8 cellular contexts compared by ENCODE assay signal in genomic region chr7:75994388-75995051, GRCh38. TPM values are rescaled to one million over a fixed set of nuclear protein-coding genes. Genes with fewer than 3 reads are reported as not detected.
DNase-seq lines count a peak whose midpoint lies in the region; ATAC-seq, FAIRE-seq and TF ChIP-seq lines count a peak whose summit lies in the region.

Gene TMEM120A, minus strand, starts transcription at chr7:75994595. Its CDS starts 25 bp downstream, at chr7:75994570.

- peak; percentile 100 for DNase-seq in GM12891 (ENCODE audit: insufficient read length, low spot score)
- peak; percentile 85 for DNase-seq in NCI-H1436 (lab: John Stamatoyannopoulos, UW)
- peak; percentile 91 for DNase-seq in SW480 (ENCODE audit: low spot score)
- DNase-seq in activated naive CD8-positive, alpha-beta T cell treated with anti-CD3 and anti-CD28 coated beads, Interleukin-2, amount 50 U/mL, for 24 hours = peak; percentile 96
- peak; percentile 96 to 97 for DNase-seq in cardiac muscle cell (ENCODE audit: low read depth in 1 of 2, low spot score in 1 of 2)
- DNase-seq in trophoblast cell = peak; percentile 95 to 96
- peak; percentile 96 to 98 for DNase-seq in tibial nerve (ENCODE audit: low spot score in 2 of 2)

- H3K36me3 ChIP-seq in cardiac muscle cell (no peaks in the 10 kb centered on the region), trophoblast cell (ENCODE audit: control insufficient read depth in 1 of 2, insufficient read depth in 2 of 2, low read length in 2 of 2) (peaks cover 8 to 13% of the 10 kb centered on the region in 2 experiments), tibial nerve (peaks cover 0 to 39% (median 0%) of the 10 kb centered on the region in 3 donors)

- peak within 1 kb of the TSS; percentile 69 for H2BK5ac ChIP-seq in trophoblast cell (ENCODE audit: low read depth, low read length, poor library complexity)

- H3K79me2 ChIP-seq in trophoblast cell (ENCODE audit: control insufficient read depth, insufficient read depth, low read length, poor library complexity) = peaks cover 3% of the 10 kb centered on the region

- H3K4me3 Mint-ChIP-seq in activated naive CD8-positive, alpha-beta T cell treated with anti-CD3 and anti-CD28 coated beads, Interleukin-2, amount 50 U/mL, for 24 hours = peak within 1 kb of the TSS; percentile 74

- H3K9ac ChIP-seq in trophoblast cell (ENCODE audit: low read length) = peak within 1 kb of the TSS; percentile 72

- WGBS in trophoblast cell (ENCODE audit: extremely low coverage, insufficient coverage, insufficient read length) = no CpG with 5 or more reads among the region's 51 CpGs
- 1 to 7% methylated on average over 5 to 36 of the region's 51 CpGs for WGBS in tibial nerve, 2 donors

- H3K4ac ChIP-seq in trophoblast cell (ENCODE audit: low read depth, low read length) = peak within 1 kb of the TSS; percentile 35

- H3K4me2 ChIP-seq in trophoblast cell (ENCODE audit: low read length) = peak within 1 kb of the TSS; percentile 99

- H3K27me3 ChIP-seq in cardiac muscle cell = no peaks in the 10 kb centered on the region
- H3K27me3 ChIP-seq in trophoblast cell (ENCODE audit: insufficient read depth, low read length) = no peaks in the 10 kb centered on the region
- no peaks in the 10 kb centered on the region for H3K27me3 ChIP-seq in tibial nerve

- peak within 1 kb of the TSS; percentile 70 for H3K27ac ChIP-seq in cardiac muscle cell
- H3K27ac ChIP-seq in trophoblast cell (ENCODE audit: low read depth, low read length) = peak within 1 kb of the TSS; percentile 72
- peak within 1 kb of the TSS; percentile 91 to 99 (median 96) for H3K27ac ChIP-seq in tibial nerve

- TF ChIP-seq CTCF in cardiac muscle cell (IDR thresholded peaks at IDR 0.05; ENCODE audit: low read depth, low read length) (peak; percentile 16), tibial nerve (IDR thresholded peaks at IDR 0.05) (peak in 4 of 5 experiments; percentile 17 to 58 (median 27))

- H3K36me3 Mint-ChIP-seq in activated naive CD8-positive, alpha-beta T cell treated with anti-CD3 and anti-CD28 coated beads, Interleukin-2, amount 50 U/mL, for 24 hours (ENCODE audit: low read depth) = peaks cover 11% of the 10 kb centered on the region

- TF ChIP-seq POLR2A in GM12891 (IDR thresholded peaks at IDR 0.05; ENCODE audit: low read depth, low read length) (peak; percentile 65; the same call in 1 of the 2 replicates), tibial nerve (IDR thresholded peaks at IDR 0.05) (peak; percentile 33 to 87)

- H4K8ac ChIP-seq in trophoblast cell (ENCODE audit: low read depth, low read length) = peak within 1 kb of the TSS; percentile 82

- H3K14ac ChIP-seq in trophoblast cell (ENCODE audit: low read length) = peak within 1 kb of the TSS; percentile 80

- peak within 1 kb of the TSS; percentile 95 for H2AFZ ChIP-seq in trophoblast cell (ENCODE audit: insufficient read depth, low read length, poor library complexity)

- peak within 1 kb of the TSS; percentile 82 for H4K91ac ChIP-seq in trophoblast cell (ENCODE audit: low read depth, low read length)

- peak; percentile 94 for FAIRE-seq in GM12891 (lab: Jason Lieb, UNC)

- peak within 1 kb of the TSS; percentile 73 for H3K27ac Mint-ChIP-seq in activated naive CD8-positive, alpha-beta T cell treated with anti-CD3 and anti-CD28 coated beads, Interleukin-2, amount 50 U/mL, for 24 hours

- H2BK120ac ChIP-seq in trophoblast cell (ENCODE audit: insufficient read depth, low read length, poor library complexity) = peak within 1 kb of the TSS; percentile 30

- ATAC-seq in HG02840 (IDR thresholded peaks at IDR 0.05; ENCODE audit: low FRiP score, unreplicated experiment) = peak; percentile 89
- peak; percentile 94 for ATAC-seq in activated naive CD8-positive, alpha-beta T cell treated with anti-CD3 and anti-CD28 coated beads, Interleukin-2, amount 50 U/mL, for 24 hours

- H2AK5ac ChIP-seq in trophoblast cell (ENCODE audit: low read length) = peak within 1 kb of the TSS; percentile 75

- H4K12ac ChIP-seq in trophoblast cell (ENCODE audit: low read depth, low read length) = peak within 1 kb of the TSS; percentile 79

- H3K4me3 ChIP-seq in cardiac muscle cell (peak within 1 kb of the TSS; percentile 54), trophoblast cell (ENCODE audit: low read depth, low read length) (peak within 1 kb of the TSS; percentile 91), tibial nerve (peak within 1 kb of the TSS; percentile 86 to 95 (median 90))

- peak within 1 kb of the TSS; percentile 82 for H3K18ac ChIP-seq in trophoblast cell (ENCODE audit: low read length)

- peaks cover 19% of the 10 kb centered on the region for H3K4me1 Mint-ChIP-seq in activated naive CD8-positive, alpha-beta T cell treated with anti-CD3 and anti-CD28 coated beads, Interleukin-2, amount 50 U/mL, for 24 hours

- no peaks in the 10 kb centered on the region for H3K9me3 ChIP-seq in cardiac muscle cell (ENCODE audit: low read depth)
- peaks cover 5% of the 10 kb centered on the region for H3K9me3 ChIP-seq in trophoblast cell (ENCODE audit: insufficient read depth, low read depth, low read length)
- H3K9me3 ChIP-seq in tibial nerve = no peaks in the 10 kb centered on the region

- peak; percentile 84 to 87 for TF ChIP-seq EP300 in tibial nerve (IDR thresholded peaks at IDR 0.05)

- H2BK12ac ChIP-seq in trophoblast cell (ENCODE audit: low read length) = peak within 1 kb of the TSS; percentile 51

- no peaks in the 10 kb centered on the region for H3K9me3 Mint-ChIP-seq in activated naive CD8-positive, alpha-beta T cell treated with anti-CD3 and anti-CD28 coated beads, Interleukin-2, amount 50 U/mL, for 24 hours

- H3K79me1 ChIP-seq in trophoblast cell (ENCODE audit: low read length) = peaks cover 10% of the 10 kb centered on the region

- H3K23ac ChIP-seq in trophoblast cell (ENCODE audit: low read length) = no peak within 1 kb of the TSS

- no peaks in the 10 kb centered on the region for H3K27me3 Mint-ChIP-seq in activated naive CD8-positive, alpha-beta T cell treated with anti-CD3 and anti-CD28 coated beads, Interleukin-2, amount 50 U/mL, for 24 hours

- H3K4me1 ChIP-seq in cardiac muscle cell (ENCODE audit: low read depth) (peaks cover 20% of the 10 kb centered on the region), trophoblast cell (ENCODE audit: control insufficient read depth in 1 of 2, insufficient read depth in 2 of 2, low read length in 2 of 2) (peaks cover 15 to 18% of the 10 kb centered on the region in 2 experiments), tibial nerve (peaks cover 0 to 50% (median 23%) of the 10 kb centered on the region in 4 donors)

TF ChIP-seq in GM12891, 5 proteins besides CTCF, POLR2A, EP300 and RAD21:
- TF ChIP-seq SPI1 (IDR thresholded peaks at IDR 0.05; ENCODE audit: low read depth, low read length) = no peak
- 0 out of 2 replicates have a peak, but pooled peaks have one; percentile 12 for TF ChIP-seq POU2F2 (IDR thresholded peaks at IDR 0.05; ENCODE audit: low read depth, low read length)
- TF ChIP-seq TAF1 (IDR thresholded peaks at IDR 0.05; ENCODE audit: low read depth, low read length) = no peak
- TF ChIP-seq POLR2AphosphoS5 (IDR thresholded peaks at IDR 0.05; ENCODE audit: low read depth, low read length) = 0 out of 2 replicates have a peak, but pooled peaks have one; percentile 44
- TF ChIP-seq PAX5 (IDR thresholded peaks at IDR 0.05; ENCODE audit: insufficient read depth, low read length, severe bottlenecking) = peak; percentile 39

RNA-seq across cellular contexts. Expression of gene TMEM120A, which starts in this region (rescaled TPM):
- polyA plus RNA-seq in GM12891 (2012; ENCODE audit: low read depth, missing spikeins) = 41.7 TPM
- total RNA-seq in cardiac muscle cell = 20.0 and 24.6 TPM in 2 replicates
- polyA plus RNA-seq in cardiac muscle cell = 56.9 and 69.9 TPM in 2 replicates
- 25.3 and 26.7 TPM in 2 replicates for polyA plus RNA-seq in trophoblast cell (2013)
- 100 to 1,000 TPM in 1 of 4 donors, 10 to 100 TPM in 3; 38.7 to 108 (median 53.2) TPM for total RNA-seq in tibial nerve

Comparison
In these comparisons a context has a peak if more than half of its experiments do, and no peak if none do; other contexts are left out.
1. Peak in every context shown above with its lines: DNase-seq, ATAC-seq, H3K4me3 ChIP-seq and H3K27ac ChIP-seq.